8 cellular contexts compared by ENCODE assay signal in the genomic region with DNA sequence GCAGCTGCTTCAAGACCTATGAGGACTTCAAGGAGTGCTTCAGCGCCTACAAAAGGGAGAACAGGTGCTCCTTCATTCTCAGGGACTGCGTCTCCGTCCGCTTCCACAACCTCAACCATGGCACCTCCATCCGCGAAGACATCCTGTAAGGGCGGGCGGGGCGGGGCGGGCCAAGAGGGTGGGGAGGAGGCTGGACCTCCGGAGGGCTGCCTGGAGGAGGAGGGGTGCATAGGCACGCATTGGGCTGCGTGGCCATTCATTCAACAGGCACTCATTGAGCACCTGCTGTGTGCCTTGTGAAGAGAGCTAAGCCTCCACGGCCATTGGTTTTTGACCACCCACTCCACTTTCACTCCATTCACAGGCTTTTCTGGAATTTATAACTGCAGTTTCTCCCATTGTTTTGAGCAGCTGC. TPM values are rescaled to one million over a fixed set of nuclear protein-coding genes. Genes with fewer than 3 reads are reported as not detected.
DNase-seq lines count a peak whose midpoint lies in the region; ATAC-seq and TF ChIP-seq lines count a peak whose summit lies in the region.

No MANE protein-coding gene starts in this region.

- ATAC-seq in GM21381 (IDR thresholded peaks at IDR 0.05; ENCODE audit: unreplicated experiment) (peak; percentile 19), omental fat pad (ENCODE audit: low FRiP score) (no peak)
- ATAC-seq in activated naive CD8-positive, alpha-beta T cell treated with anti-CD3 and anti-CD28 coated beads, Interleukin-2, amount 10 ng/mL, durations not matched to agents 7 days and 5 days (ENCODE audit: low read depth): peak; percentile 43
- peak; percentile 64 for ATAC-seq in stimulated activated naive CD8-positive, alpha-beta T cell treated with anti-CD3 and anti-CD28 coated beads, Interleukin-15, amount 100 ng/mL, for 72 hours

- H3K36me3 Mint-ChIP-seq in IgD-negative memory B cell: peaks cover 6% of the 10 kb centered on the region
- peaks cover 11% of the 10 kb centered on the region for H3K36me3 Mint-ChIP-seq in activated naive CD8-positive, alpha-beta T cell treated with anti-CD3 and anti-CD28 coated beads, Interleukin-2, amount 10 ng/mL, durations not matched to agents 7 days and 5 days

- peak overlapping the region; percentile 94 for H3K4me3 ChIP-seq in GM06990 (replicated peaks; ENCODE audit: low read depth, low read length)

- TF ChIP-seq CTCF in GM06990 (IDR thresholded peaks at IDR 0.05; ENCODE audit: insufficient read depth, low read length, poor library complexity, severe bottlenecking) (no peak), omental fat pad (IDR thresholded peaks at IDR 0.05) (no peak)

- peak overlapping the region; percentile 79 to 94 (median 93) for H3K27ac Mint-ChIP-seq in IgD-negative memory B cell
- H3K27ac Mint-ChIP-seq in activated naive CD8-positive, alpha-beta T cell treated with anti-CD3 and anti-CD28 coated beads, Interleukin-2, amount 10 ng/mL, durations not matched to agents 7 days and 5 days: peak overlapping the region; percentile 99
- H3K27ac Mint-ChIP-seq in stimulated activated naive CD8-positive, alpha-beta T cell treated with anti-CD3 and anti-CD28 coated beads, Interleukin-15, amount 100 ng/mL, for 72 hours: peak overlapping the region; percentile 99

- peaks cover 17 to 31% (median 29%) of the 10 kb centered on the region in 3 donors for H3K4me1 Mint-ChIP-seq in IgD-negative memory B cell
- H3K4me1 Mint-ChIP-seq in activated naive CD8-positive, alpha-beta T cell treated with anti-CD3 and anti-CD28 coated beads, Interleukin-2, amount 10 ng/mL, durations not matched to agents 7 days and 5 days: peaks cover 29% of the 10 kb centered on the region
- H3K4me1 Mint-ChIP-seq in stimulated activated naive CD8-positive, alpha-beta T cell treated with anti-CD3 and anti-CD28 coated beads, Interleukin-15, amount 100 ng/mL, for 72 hours: peaks cover 60% of the 10 kb centered on the region

- H3K27me3 ChIP-seq in GM06990 (replicated peaks; ENCODE audit: control insufficient read depth, insufficient read depth, low read length): no peaks in the 10 kb centered on the region

- no peaks in the 10 kb centered on the region for H3K9me3 Mint-ChIP-seq in IgD-negative memory B cell
- no peaks in the 10 kb centered on the region for H3K9me3 Mint-ChIP-seq in activated naive CD8-positive, alpha-beta T cell treated with anti-CD3 and anti-CD28 coated beads, Interleukin-2, amount 10 ng/mL, durations not matched to agents 7 days and 5 days
- H3K9me3 Mint-ChIP-seq in stimulated activated naive CD8-positive, alpha-beta T cell treated with anti-CD3 and anti-CD28 coated beads, Interleukin-15, amount 100 ng/mL, for 72 hours: no peaks in the 10 kb centered on the region

- peaks cover 3% of the 10 kb centered on the region for H3K36me3 ChIP-seq in GM06990 (ENCODE audit: control insufficient read depth, insufficient read depth, low read length)

- no peaks in the 10 kb centered on the region for H3K27me3 Mint-ChIP-seq in IgD-negative memory B cell
- no peaks in the 10 kb centered on the region for H3K27me3 Mint-ChIP-seq in activated naive CD8-positive, alpha-beta T cell treated with anti-CD3 and anti-CD28 coated beads, Interleukin-2, amount 10 ng/mL, durations not matched to agents 7 days and 5 days
- no peaks in the 10 kb centered on the region for H3K27me3 Mint-ChIP-seq in stimulated activated naive CD8-positive, alpha-beta T cell treated with anti-CD3 and anti-CD28 coated beads, Interleukin-15, amount 100 ng/mL, for 72 hours

- DNase-seq in GM06990 (ENCODE audit: extremely low read depth, insufficient read length) (no peak), iris pigment epithelial cell (ENCODE audit: low read depth) (peak; percentile 24), omental fat pad (ENCODE audit: low spot score) (no peak), pons (ENCODE audit: low spot score) (no peak)
- no peak for DNase-seq in activated naive CD8-positive, alpha-beta T cell treated with anti-CD3 and anti-CD28 coated beads, Interleukin-2, amount 10 ng/mL, durations not matched to agents 7 days and 5 days
- no peak for DNase-seq in stimulated activated naive CD8-positive, alpha-beta T cell treated with anti-CD3 and anti-CD28 coated beads, Interleukin-15, amount 100 ng/mL, for 72 hours

- H3K4me3 Mint-ChIP-seq in IgD-negative memory B cell: peak overlapping the region; percentile 92 to 98 (median 94)
- H3K4me3 Mint-ChIP-seq in activated naive CD8-positive, alpha-beta T cell treated with anti-CD3 and anti-CD28 coated beads, Interleukin-2, amount 10 ng/mL, durations not matched to agents 7 days and 5 days: peak overlapping the region; percentile 94
- H3K4me3 Mint-ChIP-seq in stimulated activated naive CD8-positive, alpha-beta T cell treated with anti-CD3 and anti-CD28 coated beads, Interleukin-15, amount 100 ng/mL, for 72 hours: peak overlapping the region; percentile 94 to 98

- POLR2A ChIA-PET in activated naive CD8-positive, alpha-beta T cell treated with anti-CD3 and anti-CD28 coated beads, Interleukin-2, amount 10 ng/mL, durations not matched to agents 7 days and 5 days (lab: Charles Lee): interaction anchor here (0.7 to 3.8 kb wide), 14 partner anchors 9 to 113 kb away, joined by 3 to 33 read pairs (median 7); a partner anchor contains a TSS

RNA-seq across cellular contexts. Expression of a gene that starts 0.4 kb away (rescaled TPM):
- 3.0 TPM for polyA plus RNA-seq in IgD-negative memory B cell
- 1 to 10 TPM; 5.3 to 5.7 TPM for total RNA-seq in activated naive CD8-positive, alpha-beta T cell treated with anti-CD3 and anti-CD28 coated beads, Interleukin-2, amount 10 ng/mL, durations not matched to agents 7 days and 5 days
- total RNA-seq in omental fat pad: 1 to 10 TPM; 2.3 to 5.0 (median 3.1) TPM

RNA-seq across cellular contexts. Expression of a gene that starts 0.7 kb away (rescaled TPM):
- 45.2 TPM for polyA plus RNA-seq in IgD-negative memory B cell
- total RNA-seq in activated naive CD8-positive, alpha-beta T cell treated with anti-CD3 and anti-CD28 coated beads, Interleukin-2, amount 10 ng/mL, durations not matched to agents 7 days and 5 days: 10 to 100 TPM; 35.4 to 38.6 TPM
- 10 to 100 TPM; 16.1 to 35.0 (median 30.8) TPM for total RNA-seq in omental fat pad

RNA-seq across cellular contexts. Expression of a gene that starts 23.2 kb away (rescaled TPM):
- polyA plus RNA-seq in IgD-negative memory B cell: 5.8 TPM
- 10 to 100 TPM; 12.2 to 13.0 TPM for total RNA-seq in activated naive CD8-positive, alpha-beta T cell treated with anti-CD3 and anti-CD28 coated beads, Interleukin-2, amount 10 ng/mL, durations not matched to agents 7 days and 5 days
- 1 to 10 TPM; 5.5 to 9.9 (median 7.0) TPM for total RNA-seq in omental fat pad

RNA-seq across cellular contexts. Expression of a gene that starts 24.2 kb away (rescaled TPM):
- polyA plus RNA-seq in IgD-negative memory B cell: 2.4 TPM
- total RNA-seq in activated naive CD8-positive, alpha-beta T cell treated with anti-CD3 and anti-CD28 coated beads, Interleukin-2, amount 10 ng/mL, durations not matched to agents 7 days and 5 days: 1 to 10 TPM; 2.0 to 2.5 TPM
- 100 to 1,000 TPM in 1 of 4 donors, 10 to 100 TPM in 3; 42.6 to 147 (median 66.8) TPM for total RNA-seq in omental fat pad

RNA-seq across cellular contexts. Expression of a gene that starts 29.6 kb away (rescaled TPM):
- polyA plus RNA-seq in IgD-negative memory B cell: not detected
- total RNA-seq in activated naive CD8-positive, alpha-beta T cell treated with anti-CD3 and anti-CD28 coated beads, Interleukin-2, amount 10 ng/mL, durations not matched to agents 7 days and 5 days: 1 to 10 TPM; 1.7 to 2.0 TPM
- 10 to 100 TPM in 1 of 4 donors, 1 to 10 TPM in 3; 1.8 to 27.0 (median 3.6) TPM for total RNA-seq in omental fat pad
